Comparison of ENCODE assay signal across 8 cellular contexts in the genomic region with DNA sequence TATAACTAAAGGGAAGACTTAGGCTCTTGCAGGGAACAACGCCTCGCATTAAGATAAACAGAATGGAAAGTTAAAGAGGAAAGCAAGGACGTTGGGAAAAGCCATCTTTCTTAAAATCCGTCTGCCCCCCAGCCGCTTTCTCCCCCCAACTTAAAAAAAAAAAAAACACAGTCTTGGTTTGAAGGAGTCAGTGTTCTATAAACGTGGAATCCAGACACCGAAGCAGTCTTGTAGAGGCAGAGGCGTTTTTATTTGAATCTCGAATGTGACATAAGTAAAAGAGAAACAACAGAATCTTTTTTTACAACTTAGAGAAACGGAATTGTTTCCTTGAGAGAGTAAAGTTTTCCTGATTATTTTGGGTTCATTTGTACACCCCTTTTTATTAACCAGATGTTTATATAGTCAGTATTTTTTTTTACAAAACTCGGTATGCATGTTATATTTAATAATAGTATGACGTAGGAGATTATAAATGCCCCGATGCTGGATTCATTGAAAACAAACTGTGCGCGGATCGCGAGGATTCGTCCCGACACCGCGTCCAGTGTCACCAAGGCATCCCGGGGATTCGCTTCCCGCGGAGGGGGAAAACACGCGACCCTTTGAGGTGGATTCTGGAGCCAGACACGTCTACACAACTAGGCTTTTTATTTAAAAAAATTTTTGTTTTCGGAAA. TPM values are rescaled to one million over a fixed set of nuclear protein-coding genes. Genes with fewer than 3 reads are reported as not detected.
DNase-seq lines count a peak whose midpoint lies in the region; ATAC-seq and TF ChIP-seq lines count a peak whose summit lies in the region.

No MANE protein-coding gene starts in this region.

- H3K4me1 ChIP-seq in H9 (ENCODE audit: insufficient read depth, low read length) (peaks cover 4% of the 10 kb centered on the region; the same call in 1 of the 2 replicates), hepatocyte (ENCODE audit: insufficient read depth) (no peaks in the 10 kb centered on the region), skeletal muscle tissue (ENCODE audit: control insufficient read depth in 3 of 3, insufficient read depth in 3 of 3, low read length in 3 of 3) (peaks cover 10 to 21% (median 17%) of the 10 kb centered on the region in 3 donors)

- H4K5ac ChIP-seq in H9 (ENCODE audit: insufficient read length, low read depth, low read length) = no peak overlapping the region

- H3K36me3 Mint-ChIP-seq in H9 (ENCODE audit: insufficient read depth in 1 of 3, low read depth in 3 of 3) = no peaks in the 10 kb centered on the region
- H3K36me3 Mint-ChIP-seq in activated T-cell treated with anti-CD3 and anti-CD28 coated beads, Interleukin-2, amount 50 U/mL, for 72 hours (ENCODE audit: insufficient read depth in 2 of 2) = peaks cover 5 to 7% of the 10 kb centered on the region in 2 donors

- H3K4me2 ChIP-seq in H9 (ENCODE audit: insufficient read depth, insufficient read length, low read length) (peak overlapping the region; percentile 76), hepatocyte (peak overlapping the region; percentile 88)

- no peaks in the 10 kb centered on the region for H3K36me3 ChIP-seq in hepatocyte (replicated peaks; ENCODE audit: insufficient read depth, low read depth)
- H3K36me3 ChIP-seq in skeletal muscle tissue (ENCODE audit: control insufficient read depth in 3 of 3, insufficient read depth in 3 of 3, low read length in 3 of 3) = no peaks in the 10 kb centered on the region

- POLR2A ChIA-PET in AG04450 (lab: Yijun Ruan, JAX) = interaction anchor here (0.7 to 1.4 kb wide), 5 partner anchors 47 to 370 kb away, joined by 3 to 7 read pairs (median 3); a partner anchor contains a TSS

- H3K14ac ChIP-seq in H9 (ENCODE audit: insufficient read depth, low read length) = no peak overlapping the region

- H3K27ac Mint-ChIP-seq in H9 = peak overlapping the region; percentile 83 to 99 (median 98); a peak in 4 of 7 replicates
- H3K27ac Mint-ChIP-seq in activated T-cell treated with anti-CD3 and anti-CD28 coated beads, Interleukin-2, amount 50 U/mL, for 72 hours = peak overlapping the region; percentile 78

- H3K4me3 ChIP-seq in AG04450 (ENCODE audit: low read depth, low read length) (peak overlapping the region; percentile 88), hepatocyte (peak overlapping the region; percentile 78), skeletal muscle tissue (ENCODE audit: low read length in 3 of 3) (peak overlapping the region; percentile 76 to 89 (median 86))

- no peak overlapping the region for H2AK5ac ChIP-seq in H9 (ENCODE audit: insufficient read length, low read length)

- no peak overlapping the region for H2BK120ac ChIP-seq in H9 (ENCODE audit: low read depth, low read length, poor library complexity, severe bottlenecking)

- H3K9me2 ChIP-seq in hepatocyte (replicated peaks; ENCODE audit: insufficient read depth) = no peaks in the 10 kb centered on the region

- H3K9ac ChIP-seq in H9 (ENCODE audit: extremely low read depth, insufficient read length, low read length) = no peak overlapping the region
- H3K9ac ChIP-seq in skeletal muscle tissue (ENCODE audit: low read depth in 1 of 3, low read length in 3 of 3) = peak overlapping the region; percentile 74 to 85 (median 77)

- H3K27ac ChIP-seq in AG04450 (ENCODE audit: low read depth, low read length) = peak overlapping the region; percentile 87
- H3K27ac ChIP-seq in H9 (ENCODE audit: insufficient read length, low read depth, low read length) = no peak overlapping the region
- peak overlapping the region; percentile 100 for H3K27ac ChIP-seq in hepatocyte
- peak overlapping the region; percentile 75 for H3K27ac ChIP-seq in skeletal muscle tissue (ENCODE audit: low read depth, low read length)

- H3K9me3 ChIP-seq in AG04450 (ENCODE audit: control insufficient read depth, insufficient read depth, low read length) (no peaks in the 10 kb centered on the region; the same call in 1 of the 2 replicates), H9 (ENCODE audit: control insufficient read depth, low read depth, low read length) (no peaks in the 10 kb centered on the region), hepatocyte (ENCODE audit: low read depth) (no peaks in the 10 kb centered on the region), skeletal muscle tissue (ENCODE audit: control insufficient read depth in 3 of 3, low read length in 3 of 3) (no peaks in the 10 kb centered on the region)

- no peak overlapping the region for H2BK20ac ChIP-seq in H9 (ENCODE audit: low read depth, low read length, poor library complexity, severe bottlenecking)

- no peak overlapping the region for H4K91ac ChIP-seq in H9 (ENCODE audit: insufficient read length, low read depth, low read length)

- ATAC-seq in activated T-cell treated with anti-CD3 and anti-CD28 coated beads, Interleukin-2, amount 50 U/mL, for 72 hours (replicated peaks in 1 of 2) = no peak
- ATAC-seq in GM18517 (IDR thresholded peaks at IDR 0.05; ENCODE audit: unreplicated experiment) (no peak), HG02759 (IDR thresholded peaks at IDR 0.05; ENCODE audit: unreplicated experiment) (no peak)

- H3K23me2 ChIP-seq in H9 (ENCODE audit: insufficient read length, low read depth, low read length, poor library complexity, severe bottlenecking) = peaks cover 49% of the 10 kb centered on the region

- no CpG with 5 or more reads among the region's 29 CpGs for WGBS in H9 (ENCODE audit: extremely low coverage, insufficient read length, low lambda C conversion rate)
- WGBS in hepatocyte (ENCODE audit: low lambda C conversion rate, missing lambda C conversion rate) = 1% methylated on average over 29 of the region's 29 CpGs

- peak overlapping the region; percentile 78 for H3K18ac ChIP-seq in H9 (ENCODE audit: insufficient read length, low read depth, low read length)

- TF ChIP-seq CTCF in AG04450 (IDR thresholded peaks at IDR 0.05; ENCODE audit: low read depth, low read length) (no peak), H9 (conservative IDR thresholded peaks at IDR 0.05) (no peak), hepatocyte (IDR thresholded peaks at IDR 0.05; ENCODE audit: poor library complexity) (no peak)

- CTCF ChIA-PET in AG04450 (lab: Charles Lee) = no interaction called here

- no peak overlapping the region for H3T11ph ChIP-seq in H9 (ENCODE audit: low read length)

- peaks cover 50 to 52% of the 10 kb centered on the region in 2 experiments for H3K4me1 Mint-ChIP-seq in H9
- peaks cover 48% of the 10 kb centered on the region for H3K4me1 Mint-ChIP-seq in activated T-cell treated with anti-CD3 and anti-CD28 coated beads, Interleukin-2, amount 50 U/mL, for 72 hours (ENCODE audit: low read depth)

- H3K9me3 Mint-ChIP-seq in H9 = no peaks in the 10 kb centered on the region
- H3K9me3 Mint-ChIP-seq in activated T-cell treated with anti-CD3 and anti-CD28 coated beads, Interleukin-2, amount 50 U/mL, for 72 hours = no peaks in the 10 kb centered on the region

- H2BK15ac ChIP-seq in H9 (ENCODE audit: low read depth, low read length) = no peak overlapping the region

- H3K79me1 ChIP-seq in H9 (ENCODE audit: insufficient read depth, low read depth, low read length, poor library complexity, severe bottlenecking) = no peaks in the 10 kb centered on the region

- H3K23ac ChIP-seq in H9 (ENCODE audit: insufficient read length, low read depth, low read length) = no peak overlapping the region

- H2BK12ac ChIP-seq in H9 (ENCODE audit: insufficient read length, low read depth, low read length) = peak overlapping the region; percentile 74

- H3K27me3 ChIP-seq in AG04450 (ENCODE audit: control insufficient read depth, insufficient read depth, low read length) = no peaks in the 10 kb centered on the region
- peaks cover 22% of the 10 kb centered on the region for H3K27me3 ChIP-seq in H9 (ENCODE audit: insufficient read depth, low read length)
- H3K27me3 ChIP-seq in hepatocyte = no peaks in the 10 kb centered on the region
- H3K27me3 ChIP-seq in skeletal muscle tissue (ENCODE audit: control insufficient read depth in 3 of 3, insufficient read depth in 3 of 3, low read length in 3 of 3) = peaks cover 0 to 9% (median 5%) of the 10 kb centered on the region in 3 donors

- H3K4ac ChIP-seq in H9 (ENCODE audit: low read depth, low read length) = no peak overlapping the region

- DNase-seq in AG04450 (ENCODE audit: low read depth, low spot score) (no peak), H9 (no peak), hepatocyte (ENCODE audit: low spot score) (no peak), hippocampal formation (lab: John Stamatoyannopoulos, UW) (no peak)
- no peak for DNase-seq in activated T-cell treated with anti-CD3 and anti-CD28 coated beads, Interleukin-2, amount 50 U/mL, for 72 hours

- no peaks in the 10 kb centered on the region for H3K79me2 ChIP-seq in H9 (ENCODE audit: insufficient read depth, low read length)
- peaks cover 72% of the 10 kb centered on the region for H3K79me2 ChIP-seq in hepatocyte

- no peak overlapping the region for H4K8ac ChIP-seq in H9 (replicated peaks; ENCODE audit: insufficient read length, low read depth, low read length)

- peaks cover 64% of the 10 kb centered on the region for H3K27me3 Mint-ChIP-seq in H9 (ENCODE audit: low read depth)
- peaks cover 45% of the 10 kb centered on the region for H3K27me3 Mint-ChIP-seq in activated T-cell treated with anti-CD3 and anti-CD28 coated beads, Interleukin-2, amount 50 U/mL, for 72 hours (ENCODE audit: low read depth)

- no peak overlapping the region for H2BK5ac ChIP-seq in H9 (ENCODE audit: insufficient read length, low read length)

- H3K4me3 Mint-ChIP-seq in H9 = peak overlapping the region; percentile 82 to 98
- H3K4me3 Mint-ChIP-seq in activated T-cell treated with anti-CD3 and anti-CD28 coated beads, Interleukin-2, amount 50 U/mL, for 72 hours = peak overlapping the region; percentile 86 to 89

- no peak overlapping the region for H3K56ac ChIP-seq in H9 (ENCODE audit: insufficient read length, low read depth, low read length)

- H2AFZ ChIP-seq in H9 (ENCODE audit: low read length) = no peak overlapping the region
- peak overlapping the region; percentile 61 for H2AFZ ChIP-seq in hepatocyte

- H4K20me1 ChIP-seq in H9 (ENCODE audit: control insufficient read depth, insufficient read depth, insufficient read length) (no peaks in the 10 kb centered on the region), hepatocyte (ENCODE audit: insufficient read depth, poor library complexity, severe bottlenecking) (peaks cover 5% of the 10 kb centered on the region)

RNA-seq across cellular contexts. Expression of a gene that starts 6.8 kb away (rescaled TPM):
- 7.3 and 10.2 TPM in 2 replicates for polyA plus RNA-seq in AG04450 (2011; rRNA removed)
- polyA minus RNA-seq in AG04450 (2011; rRNA and poly(A)+ RNA removed) = 27.4 and 28.9 TPM in 2 replicates
- 6.5 and 9.1 TPM in 2 replicates for total RNA-seq in H9 (2021)
- total RNA-seq in activated T-cell treated with anti-CD3 and anti-CD28 coated beads, Interleukin-2, amount 50 U/mL, for 72 hours = 10 to 100 TPM in 1 of 2 donors, 1 to 10 TPM in 1; 5.9 to 10.5 TPM
- 29.7 and 36.8 TPM in 2 replicates for total RNA-seq in hepatocyte
- polyA plus RNA-seq in hepatocyte = 36.0 and 44.1 TPM in 2 replicates
- total RNA-seq in skeletal muscle tissue = 4.7 TPM
